Comparison of ENCODE assay signal across 26 cellular contexts in genomic region chr18:46171331-46171730, GRCh38.
A peak's percentile ranks its signal among the peaks of the same experiment; 100 is the strongest.
DNase-seq lines count a peak whose midpoint lies in the region; ATAC-seq and TF ChIP-seq lines count a peak whose summit lies in the region.
"Had no signal": no experiment of that assay in that cellular context is flagged by ENCODE, and none has a peak within 500 bp of the region (broad histone marks: within the 10 kb centered on the region; RNA-seq: fewer than 3 reads in every experiment).

No MANE protein-coding gene starts in this region.

- H3K27me3 ChIP-seq in mesenchymal stem cell (ENCODE audit: control insufficient read depth in 1 of 2, insufficient read depth in 1 of 2, low read length in 2 of 2), result no peaks in the 10 kb centered on the region
- H3K27me3 ChIP-seq: BLaER1 treated with 17β-estradiol and CSF1 and Interleukin-3, amounts not matched to agents 10 nM and 100 nM; ovary; Peyer's patch; right atrium auricular region; SJSA1; testis had no signal

- H3K9me3 ChIP-seq in mesenchymal stem cell (ENCODE audit: control insufficient read depth, low read length), result no peaks in the 10 kb centered on the region
- H3K9me3 ChIP-seq: BLaER1 treated with 17β-estradiol and CSF1 and Interleukin-3, amounts not matched to agents 10 nM and 100 nM; ovary; Peyer's patch; right atrium auricular region; SJSA1; testis had no signal

- peaks cover 0 to 5% of the 10 kb centered on the region in 2 experiments for H3K36me3 ChIP-seq in mesenchymal stem cell (ENCODE audit: control insufficient read depth in 1 of 2, insufficient read depth in 2 of 2, low read depth in 1 of 2, low read length in 2 of 2)
- H3K36me3 ChIP-seq: BLaER1 treated with 17β-estradiol and CSF1 and Interleukin-3, amounts not matched to agents 10 nM and 100 nM; ovary; Peyer's patch; right atrium auricular region had no signal

- no peak overlapping the region for H3K4me3 ChIP-seq in mesenchymal stem cell (ENCODE audit: insufficient read depth in 1 of 2, low read depth in 1 of 2, low read length in 2 of 2)
- H3K4me3 ChIP-seq: BLaER1 treated with 17β-estradiol and CSF1 and Interleukin-3, amounts not matched to agents 10 nM and 100 nM; GM23248; ovary; Peyer's patch; right atrium auricular region; SJSA1; testis had no signal

- ATAC-seq in natural killer cell (no peak), GM21381 (IDR thresholded peaks at IDR 0.05; ENCODE audit: unreplicated experiment) (no peak)
- no peak for ATAC-seq in natural killer cell treated with Interleukin-12 subunit alpha and Interleukin-12 subunit beta and Interleukin-15 and Interleukin-18, amount 100 ng/mL, for 72 hours
- ATAC-seq in activated CD4-positive, CD25-positive, alpha-beta regulatory T cell treated with anti-CD3 and anti-CD28 coated beads, Interleukin-2, amount 50 U/mL, for 24 hours, result no peak

- H3K9ac ChIP-seq in mesenchymal stem cell (ENCODE audit: low read length), result no peak overlapping the region
- H3K9ac ChIP-seq: BLaER1 treated with 17β-estradiol and CSF1 and Interleukin-3, amounts not matched to agents 10 nM and 100 nM; GM23248 had no signal

- TF ChIP-seq CTCF in natural killer cell (IDR thresholded peaks at IDR 0.05), result no peak

- no peak overlapping the region for H3K18ac ChIP-seq in mesenchymal stem cell (ENCODE audit: low read depth in 1 of 2, low read length in 2 of 2)

- no peak overlapping the region for H3K4ac ChIP-seq in mesenchymal stem cell (ENCODE audit: low read depth in 1 of 2, low read length in 2 of 2)

- no peak overlapping the region for H2AFZ ChIP-seq in mesenchymal stem cell (ENCODE audit: low read depth, low read length)
- H2AFZ ChIP-seq: GM23248 had no signal

- no peak overlapping the region for H3K27ac Mint-ChIP-seq in natural killer cell
- no peak overlapping the region for H3K27ac Mint-ChIP-seq in natural killer cell treated with Interleukin-12 subunit alpha and Interleukin-12 subunit beta and Interleukin-15 and Interleukin-18, amount 100 ng/mL, for 72 hours
- H3K27ac Mint-ChIP-seq: HFFc6 had no signal

- no peak overlapping the region for H2BK5ac ChIP-seq in mesenchymal stem cell (ENCODE audit: low read depth, low read length, poor library complexity, severe bottlenecking)

- H2BK120ac ChIP-seq in mesenchymal stem cell (ENCODE audit: low read depth, low read length), result no peak overlapping the region

- peaks cover 31 to 32% of the 10 kb centered on the region in 2 donors for H3K4me1 Mint-ChIP-seq in natural killer cell
- H3K4me1 Mint-ChIP-seq in natural killer cell treated with Interleukin-12 subunit alpha and Interleukin-12 subunit beta and Interleukin-15 and Interleukin-18, amount 100 ng/mL, for 72 hours (ENCODE audit: low read depth in 2 of 2), result peaks cover 18 to 20% of the 10 kb centered on the region in 2 donors

- H3K27me3 Mint-ChIP-seq in natural killer cell (ENCODE audit: low read depth in 2 of 2), result no peaks in the 10 kb centered on the region
- H3K27me3 Mint-ChIP-seq in natural killer cell treated with Interleukin-12 subunit alpha and Interleukin-12 subunit beta and Interleukin-15 and Interleukin-18, amount 100 ng/mL, for 72 hours, result no peaks in the 10 kb centered on the region

- peaks cover 9% of the 10 kb centered on the region for H3K4me1 ChIP-seq in mesenchymal stem cell (ENCODE audit: control insufficient read depth, insufficient read depth, low read depth, low read length)
- H3K4me1 ChIP-seq: testis had no signal

- H2BK12ac ChIP-seq in mesenchymal stem cell (ENCODE audit: low read length in 2 of 2), result no peak overlapping the region

- H3K9me3 Mint-ChIP-seq in natural killer cell, result no peaks in the 10 kb centered on the region
- H3K9me3 Mint-ChIP-seq in natural killer cell treated with Interleukin-12 subunit alpha and Interleukin-12 subunit beta and Interleukin-15 and Interleukin-18, amount 100 ng/mL, for 72 hours, result no peaks in the 10 kb centered on the region
- H3K9me3 Mint-ChIP-seq: HFFc6 had no signal

- intact Hi-C loops in natural killer cell (cut with micrococcal nuclease), result loop anchor here (5.0 to 10.0 kb wide), 2 partner anchors 77 to 226 kb away; partner anchors contain the start of gene ATP5F1A

- peak overlapping the region; percentile 58 for H2AK5ac ChIP-seq in mesenchymal stem cell (ENCODE audit: low read length, severe bottlenecking)

- H3K36me3 Mint-ChIP-seq in natural killer cell, result no peaks in the 10 kb centered on the region
- H3K36me3 Mint-ChIP-seq in natural killer cell treated with Interleukin-12 subunit alpha and Interleukin-12 subunit beta and Interleukin-15 and Interleukin-18, amount 100 ng/mL, for 72 hours, result no peaks in the 10 kb centered on the region

- no peak overlapping the region for H4K91ac ChIP-seq in mesenchymal stem cell (ENCODE audit: low read length)

- DNase-seq in natural killer cell, result no peak
- DNase-seq in natural killer cell treated with Interleukin-12 subunit alpha and Interleukin-12 subunit beta and Interleukin-15 and Interleukin-18, amount 100 ng/mL, for 72 hours (ENCODE audit: low spot score), result no peak
- peak; percentile 65 for DNase-seq in RPMI8226
- DNase-seq in mesenchymal stem cell, result no peak
- no peak for DNase-seq in NCI-H2029 (lab: John Stamatoyannopoulos, UW)
- DNase-seq in NCI-H2227 treated with DMSO at 0.1 percent for 48 hours (lab: John Stamatoyannopoulos, UW), result no peak
- DNase-seq: effector CD4-positive, alpha-beta T cell; GDM1; GM23248; HFFc6; mammary epithelial cell; NCI-H1105 treated with DMSO at 0.1 percent for 48 hours; NCI-H446 treated with DMSO at 0.1 percent for 48 hours; NK-92 treated with Interleukin-12 subunit alpha and Interleukin-12 subunit beta, amount 100 ng/mL, for 24 hours; ovary; Peyer's patch; stimulated activated CD4-positive, alpha-beta T cell treated with anti-CD3 and anti-CD28 coated beads, Interleukin-4, amount 100 ng/mL, for 24 hours; stimulated activated naive CD4-positive, alpha-beta T cell treated with Interleukin-2 at 50 U/mL for 16 hours; testis had no signal

- no peak overlapping the region for H3K23ac ChIP-seq in mesenchymal stem cell (ENCODE audit: low read length in 2 of 2)

- H2BK15ac ChIP-seq in mesenchymal stem cell (ENCODE audit: low read depth, poor library complexity, severe bottlenecking), result no peak overlapping the region

- H3K14ac ChIP-seq in mesenchymal stem cell (ENCODE audit: low read length in 2 of 2), result no peak overlapping the region

- no peaks in the 10 kb centered on the region for H3K79me1 ChIP-seq in mesenchymal stem cell (replicated peaks; ENCODE audit: low read length, poor library complexity, severe bottlenecking)

- peak overlapping the region; percentile 53 for H3K4me3 Mint-ChIP-seq in natural killer cell
- H3K4me3 Mint-ChIP-seq in natural killer cell treated with Interleukin-12 subunit alpha and Interleukin-12 subunit beta and Interleukin-15 and Interleukin-18, amount 100 ng/mL, for 72 hours, result no peak overlapping the region
- H3K4me3 Mint-ChIP-seq: HFFc6 had no signal

- 93% methylated on average over 3 of the region's 4 CpGs for WGBS in mesenchymal stem cell

- H3K27ac ChIP-seq in mesenchymal stem cell (ENCODE audit: low read length, poor library complexity, severe bottlenecking), result no peak overlapping the region
- H3K27ac ChIP-seq: BLaER1 treated with 17β-estradiol and CSF1 and Interleukin-3, amounts not matched to agents 10 nM and 100 nM; epithelial cell of prostate; GM23248; ovary; Peyer's patch; right atrium auricular region; SJSA1; testis; VCaP had no signal

- no peak overlapping the region for H3K4me2 ChIP-seq in mesenchymal stem cell (ENCODE audit: low read length, poor library complexity, severe bottlenecking)
- H3K4me2 ChIP-seq: BLaER1 treated with 17β-estradiol and CSF1 and Interleukin-3, amounts not matched to agents 10 nM and 100 nM had no signal

- H4K8ac ChIP-seq in mesenchymal stem cell (ENCODE audit: low read length), result no peak overlapping the region
